ENCODE assay signal across 8 cellular contexts in genomic region chr1:51331206-51332100, GRCh38. TPM values are rescaled to one million over a fixed set of nuclear protein-coding genes. Genes with fewer than 3 reads are reported as not detected.
A peak's percentile ranks its signal among the peaks of the same experiment; 100 is the strongest.
DNase-seq lines count a peak whose midpoint lies in the region; ATAC-seq and TF ChIP-seq lines count a peak whose summit lies in the region.

No MANE protein-coding gene starts in this region.

- DNase-seq in activated effector memory CD4-positive, alpha-beta T cell treated with anti-CD3 and anti-CD28 coated beads, Interleukin-2, amount 50 U/mL, for 16 hours = peak; percentile 55
- DNase-seq in activated effector memory CD4-positive, alpha-beta T cell treated with Interleukin-2 at 50 U/mL for 16 hours = no peak
- DNase-seq in OCI-M1 (lab: John Stamatoyannopoulos, UW) = peak; percentile 81
- peak; percentile 45 for DNase-seq in lung (ENCODE audit: low spot score)
- DNase-seq in stimulated activated CD4-positive, alpha-beta T cell treated with anti-CD3 and anti-CD28 coated beads, Interleukin-2, amount 100 ng/mL, for 48 hours = no peak

- intact Hi-C loops in dendritic cell treated with granulocyte-macrophage colony-stimulating factor and Interleukin-4, amounts not matched to agents 40 ng/mL and 50 ng/mL, for 4 days (cut with micrococcal nuclease) = no loop called here

- H3K4me3 Mint-ChIP-seq in dendritic cell treated with granulocyte-macrophage colony-stimulating factor and Interleukin-4, amounts not matched to agents 40 ng/mL and 50 ng/mL, for 4 days = peak overlapping the region; percentile 76

- peaks cover 0 to 12% of the 10 kb centered on the region in 2 donors for H3K4me1 ChIP-seq in lung (ENCODE audit: control insufficient read depth in 2 of 2, insufficient read depth in 2 of 2, low read length in 2 of 2)

- H3K9me3 ChIP-seq in lung (ENCODE audit: control insufficient read depth in 2 of 2, insufficient read depth in 1 of 2, low read length in 1 of 2) = no peaks in the 10 kb centered on the region

- H3K4me1 Mint-ChIP-seq in dendritic cell treated with granulocyte-macrophage colony-stimulating factor and Interleukin-4, amounts not matched to agents 40 ng/mL and 50 ng/mL, for 4 days (ENCODE audit: low read depth) = peaks cover 17% of the 10 kb centered on the region

- WGBS in lung, 2 donors = 50 to 55% methylated on average over 7 of the region's 7 CpGs

- H3K27ac ChIP-seq in lung (ENCODE audit: low read depth in 1 of 2, low read length in 1 of 2) = peak overlapping the region; percentile 5 to 24

- no peak overlapping the region for H3K4me3 ChIP-seq in lung

- ATAC-seq in HG02981 (IDR thresholded peaks at IDR 0.05; ENCODE audit: unreplicated experiment) = peak; percentile 73
- peak; percentile 79 for ATAC-seq in lung (ENCODE audit: insufficient read depth, low FRiP score)
- ATAC-seq in GM21528 (IDR thresholded peaks at IDR 0.05; ENCODE audit: low FRiP score, unreplicated experiment) = no peak

- no peaks in the 10 kb centered on the region for H3K9me3 Mint-ChIP-seq in dendritic cell treated with granulocyte-macrophage colony-stimulating factor and Interleukin-4, amounts not matched to agents 40 ng/mL and 50 ng/mL, for 4 days

- no peak overlapping the region for H3K27ac Mint-ChIP-seq in dendritic cell treated with granulocyte-macrophage colony-stimulating factor and Interleukin-4, amounts not matched to agents 40 ng/mL and 50 ng/mL, for 4 days

- peaks cover 37% of the 10 kb centered on the region for H3K27me3 Mint-ChIP-seq in dendritic cell treated with granulocyte-macrophage colony-stimulating factor and Interleukin-4, amounts not matched to agents 40 ng/mL and 50 ng/mL, for 4 days

- H3K36me3 ChIP-seq in lung (ENCODE audit: control insufficient read depth in 2 of 2, insufficient read depth in 2 of 2, low read length in 2 of 2) = no peaks in the 10 kb centered on the region

- no peak for TF ChIP-seq CTCF in lung (IDR thresholded peaks at IDR 0.05; ENCODE audit: control extremely low read depth, extremely low read depth)

- H3K36me3 Mint-ChIP-seq in dendritic cell treated with granulocyte-macrophage colony-stimulating factor and Interleukin-4, amounts not matched to agents 40 ng/mL and 50 ng/mL, for 4 days (ENCODE audit: low read depth) = no peaks in the 10 kb centered on the region

- no peaks in the 10 kb centered on the region for H3K27me3 ChIP-seq in lung (ENCODE audit: control insufficient read depth, insufficient read depth)

RNA-seq across cellular contexts. Expression of gene TTC39A, which starts 1.1 kb away (rescaled TPM):
- 10 to 100 TPM; 16.6 to 46.8 TPM for total RNA-seq in lung
- 10 to 100 TPM; 24.5 to 32.6 TPM for polyA plus RNA-seq in lung

Comparison
In these comparisons a context has a peak if more than half of its experiments do, and no peak if none do; other contexts are left out.
1. DNase-seq: peak in activated effector memory CD4-positive, alpha-beta T cell treated with anti-CD3 and anti-CD28 coated beads, Interleukin-2, amount 50 U/mL, for 16 hours (single experiment), OCI-M1 (single experiment) and lung (single experiment); none in activated effector memory CD4-positive, alpha-beta T cell treated with Interleukin-2 at 50 U/mL for 16 hours (single experiment) and stimulated activated CD4-positive, alpha-beta T cell treated with anti-CD3 and anti-CD28 coated beads, Interleukin-2, amount 100 ng/mL, for 48 hours (0 of 2).